Comparison of ENCODE assay signal across 8 cellular contexts in genomic region chrX:110310896-110311295, GRCh38. TPM values are rescaled to one million over a fixed set of nuclear protein-coding genes. Genes with fewer than 3 reads are reported as not detected.
DNase-seq lines count a peak whose midpoint lies in the region; ATAC-seq and TF ChIP-seq lines count a peak whose summit lies in the region.

No MANE protein-coding gene starts in this region.

- intact Hi-C loops in right cardiac atrium (cut with DNase I): loop anchor here in 1 of 4 donors (10.0 kb wide), 1 partner anchor 116 kb away; no protein-coding TSS in a partner anchor

- 39% methylated on average over 1 of the region's 1 CpG for WGBS in right cardiac atrium

- H3K27ac ChIP-seq in right cardiac atrium (ENCODE audit: low read length): no peak overlapping the region

- H3K4me3 ChIP-seq in right cardiac atrium (ENCODE audit: low read length): no peak overlapping the region

- H3K9me3 Mint-ChIP-seq in WTC11: no peaks in the 10 kb centered on the region

- peak; percentile 76 for ATAC-seq in GM19397 (IDR thresholded peaks at IDR 0.05; ENCODE audit: unreplicated experiment)
- ATAC-seq in HG03139 (IDR thresholded peaks at IDR 0.05; ENCODE audit: unreplicated experiment): peak; percentile 76
- no peak for ATAC-seq in right cardiac atrium
- no peak for ATAC-seq in WTC11

- no peaks in the 10 kb centered on the region for H3K4me1 ChIP-seq in right cardiac atrium (ENCODE audit: control insufficient read depth, insufficient read depth, low read length)

- peak; percentile 23 to 26 for DNase-seq in activated T-cell treated with anti-CD3 and anti-CD28 coated beads, Interleukin-2, amount 50 U/mL, for 48 hours
- peak; percentile 35 for DNase-seq in stimulated activated CD4-positive, alpha-beta T cell treated with anti-CD3 and anti-CD28 coated beads, Interleukin-1b, Interleukin-23, amount 100 ng/mL, for 48 hours
- DNase-seq in right cardiac atrium: no peak
- no peak for DNase-seq in WTC11 (ENCODE audit: low spot score)
- DNase-seq in midbrain (lab: John Stamatoyannopoulos, UW): no peak
- DNase-seq in cerebellar cortex (ENCODE audit: low spot score): no peak

- peaks cover 71% of the 10 kb centered on the region for H3K4me1 Mint-ChIP-seq in WTC11

- H3K36me3 Mint-ChIP-seq in WTC11: no peaks in the 10 kb centered on the region

- H3K27me3 ChIP-seq in right cardiac atrium (ENCODE audit: control insufficient read depth, insufficient read depth): no peaks in the 10 kb centered on the region

- no peaks in the 10 kb centered on the region for H3K9me3 ChIP-seq in right cardiac atrium (ENCODE audit: control insufficient read depth, low read length)

- POLR2A ChIA-PET in WTC11 (lab: Charles Lee): no interaction called here

- CTCF ChIA-PET in WTC11 (lab: Charles Lee): interaction anchor here (1.6 kb wide), 1 partner anchor 150 kb away, joined by 4 read pairs; no protein-coding TSS in a partner anchor

- TF ChIP-seq CTCF in WTC11 (IDR thresholded peaks at IDR 0.05): no peak

- no peaks in the 10 kb centered on the region for H3K27me3 Mint-ChIP-seq in WTC11 (ENCODE audit: low read depth)

- H3K4me3 Mint-ChIP-seq in WTC11: no peak overlapping the region

- H3K27ac Mint-ChIP-seq in WTC11: no peak overlapping the region

TF ChIP-seq in WTC11, 78 proteins besides CTCF, POLR2A, EP300 and RAD21:
- no peak for TF ChIP-seq MLX (CRISPR knock-in tag; IDR thresholded peaks at IDR 0.05)
- no peak for TF ChIP-seq RORB (CRISPR knock-in tag; IDR thresholded peaks at IDR 0.05)
- no peak for TF ChIP-seq E2F4 (CRISPR knock-in tag; IDR thresholded peaks at IDR 0.05; ENCODE audit: borderline replicate concordance, low read depth)
- TF ChIP-seq JUN (CRISPR knock-in tag; IDR thresholded peaks at IDR 0.05): no peak
- TF ChIP-seq, protein P1, sequence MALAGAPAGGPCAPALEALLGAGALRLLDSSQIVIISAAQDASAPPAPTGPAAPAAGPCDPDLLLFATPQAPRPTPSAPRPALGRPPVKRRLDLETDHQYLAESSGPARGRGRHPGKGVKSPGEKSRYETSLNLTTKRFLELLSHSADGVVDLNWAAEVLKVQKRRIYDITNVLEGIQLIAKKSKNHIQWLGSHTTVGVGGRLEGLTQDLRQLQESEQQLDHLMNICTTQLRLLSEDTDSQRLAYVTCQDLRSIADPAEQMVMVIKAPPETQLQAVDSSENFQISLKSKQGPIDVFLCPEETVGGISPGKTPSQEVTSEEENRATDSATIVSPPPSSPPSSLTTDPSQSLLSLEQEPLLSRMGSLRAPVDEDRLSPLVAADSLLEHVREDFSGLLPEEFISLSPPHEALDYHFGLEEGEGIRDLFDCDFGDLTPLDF (CRISPR knock-in tag; IDR thresholded peaks at IDR 0.05): no peak
- TF ChIP-seq TEAD4 (CRISPR knock-in tag; IDR thresholded peaks at IDR 0.05): no peak

RNA-seq across cellular contexts. Expression of gene AMMECR1, which starts 7.0 kb away (rescaled TPM):
- 1 to 10 TPM; 1.2 to 3.1 (median 1.8) TPM for total RNA-seq in right cardiac atrium
- polyA plus RNA-seq in right cardiac atrium: 0.77 TPM
- 13.6 to 18.1 TPM (median 14.5 TPM) in 3 replicates for total RNA-seq in WTC11 (2021)

RNA-seq across cellular contexts. Expression of gene RTL9, which starts 47.8 kb away (rescaled TPM):
- total RNA-seq in right cardiac atrium (under 1 TPM; 0.32 to 0.64 (median 0.46) TPM), WTC11 (2021) (0.07 to 0.24 TPM (median 0.11 TPM) in 3 replicates)
- polyA plus RNA-seq in right cardiac atrium: 0.20 TPM

Comparison
In these comparisons a context has a peak if more than half of its experiments do, and no peak if none do; other contexts are left out.
1. ATAC-seq: peak in GM19397 (single experiment) and HG03139 (single experiment); none in right cardiac atrium (0 of 2) and WTC11 (single experiment).
2. DNase-seq: peak in activated T-cell treated with anti-CD3 and anti-CD28 coated beads, Interleukin-2, amount 50 U/mL, for 48 hours (2 of 2) and stimulated activated CD4-positive, alpha-beta T cell treated with anti-CD3 and anti-CD28 coated beads, Interleukin-1b, Interleukin-23, amount 100 ng/mL, for 48 hours (single experiment); none in right cardiac atrium (0 of 3), WTC11 (single experiment), midbrain (single experiment) and cerebellar cortex (single experiment).